1 cellular context compared by ENCODE assay signal in genomic region chr7:106623846-106624245, GRCh38.
TF ChIP-seq lines count a peak whose summit lies in the region.

No MANE protein-coding gene starts in this region.

TF ChIP-seq in GM23338, 12 proteins besides CTCF, POLR2A, EP300 and RAD21 (continued from another document):
- TF ChIP-seq ZNF462 (CRISPR knock-in tag; IDR thresholded peaks at IDR 0.05) (no peak), ZNF331 (CRISPR knock-in tag; IDR thresholded peaks at IDR 0.05; ENCODE audit: low read depth) (no peak), EZH2phosphoT487 (IDR thresholded peaks at IDR 0.05; ENCODE audit: unreplicated experiment) (no peak), EZH2 (IDR thresholded peaks at IDR 0.05; ENCODE audit: low read depth, unreplicated experiment) (no peak), REST (IDR thresholded peaks at IDR 0.05; ENCODE audit: unreplicated experiment) (no peak), NANOG (IDR thresholded peaks at IDR 0.05; ENCODE audit: borderline replicate concordance) (no peak), ETS1 (IDR thresholded peaks at IDR 0.05) (no peak), POLR2AphosphoS5 (IDR thresholded peaks at IDR 0.05; ENCODE audit: low read depth) (no peak), JUNB (IDR thresholded peaks at IDR 0.05; ENCODE audit: unreplicated experiment) (no peak), STAT1 (IDR thresholded peaks at IDR 0.05; ENCODE audit: unreplicated experiment) (no peak), ZNF114 (CRISPR knock-in tag; IDR thresholded peaks at IDR 0.05) (no peak)
